In the genomic region with DNA sequence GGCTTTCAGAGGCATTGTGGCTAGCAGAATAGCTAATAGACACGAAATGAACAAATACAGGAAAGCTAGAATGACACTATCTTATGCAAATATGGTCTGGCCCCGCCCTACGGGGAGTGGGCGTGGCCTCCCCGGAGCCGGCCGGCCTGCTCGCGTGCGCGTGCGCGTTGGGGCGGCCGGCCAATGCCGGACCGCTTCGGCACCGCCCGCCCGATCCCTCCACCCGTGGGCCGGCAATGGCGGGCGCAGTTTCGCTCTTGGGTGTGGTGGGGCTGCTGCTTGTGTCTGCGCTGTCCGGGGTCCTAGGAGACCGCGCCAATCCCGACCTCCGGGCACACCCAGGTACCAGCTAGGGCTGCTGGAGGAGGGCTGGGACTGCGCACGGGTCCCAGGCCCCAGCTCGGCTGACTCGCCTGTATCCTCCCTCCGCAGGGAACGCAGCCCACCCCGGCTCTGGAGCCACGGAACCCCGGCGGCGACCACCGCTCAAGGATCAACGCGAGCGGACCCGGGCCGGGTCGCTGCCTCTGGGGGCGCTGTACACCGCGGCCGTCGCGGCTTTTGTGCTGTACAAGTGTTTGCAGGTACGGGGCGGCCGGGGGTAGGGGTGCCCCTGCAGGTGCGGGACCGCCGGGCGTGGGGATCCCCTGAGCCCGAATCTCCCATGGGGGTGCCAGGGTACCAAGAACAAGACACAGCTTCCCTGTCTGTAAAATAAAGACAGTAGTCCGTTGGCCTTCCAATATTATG, we compare ENCODE assay signal across 1 cellular context.
A peak's percentile ranks its signal among the peaks of the same experiment; 100 is the strongest.
TF ChIP-seq lines count a peak whose summit lies in the region.

A gene with protein sequence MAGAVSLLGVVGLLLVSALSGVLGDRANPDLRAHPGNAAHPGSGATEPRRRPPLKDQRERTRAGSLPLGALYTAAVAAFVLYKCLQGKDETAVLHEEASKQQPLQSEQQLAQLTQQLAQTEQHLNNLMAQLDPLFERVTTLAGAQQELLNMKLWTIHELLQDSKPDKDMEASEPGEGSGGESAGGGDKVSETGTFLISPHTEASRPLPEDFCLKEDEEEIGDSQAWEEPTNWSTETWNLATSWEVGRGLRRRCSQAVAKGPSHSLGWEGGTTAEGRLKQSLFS (plus strand): TSS at position 149 of the 750 bp plus-strand sequence. CDS start 88 bp downstream, at position 237.

TF ChIP-seq in HEK293, 187 proteins besides CTCF, POLR2A, EP300 and RAD21 (continued from another document):
- TF ChIP-seq EGR2 (tag by site-specific recombination; IDR thresholded peaks at IDR 0.05; ENCODE audit: low read depth) (no peak), KLF16 (tag by site-specific recombination; IDR thresholded peaks at IDR 0.05) (no peak; the same call in 1 of the 2 replicates), ZBTB21 (tag by site-specific recombination; IDR thresholded peaks at IDR 0.05) (no peak), ZBTB8A (tag by site-specific recombination; IDR thresholded peaks at IDR 0.05) (peak; percentile 60), ZNF266 (tag by site-specific recombination; IDR thresholded peaks at IDR 0.05; ENCODE audit: low read depth) (no peak), ZNF843 (tag by site-specific recombination; IDR thresholded peaks at IDR 0.05) (no peak), ZSCAN23 (tag by site-specific recombination; IDR thresholded peaks at IDR 0.05) (no peak), ZNF324 (tag by site-specific recombination; IDR thresholded peaks at IDR 0.05) (no peak), ZNF521 (tag by site-specific recombination; IDR thresholded peaks at IDR 0.05) (no peak), RBAK (tag by site-specific recombination; IDR thresholded peaks at IDR 0.05) (no peak), ZNF302 (tag by site-specific recombination; IDR thresholded peaks at IDR 0.05; ENCODE audit: low read depth) (no peak), ZNF571 (tag by site-specific recombination; IDR thresholded peaks at IDR 0.05) (no peak), KLF1 (tag by site-specific recombination; IDR thresholded peaks at IDR 0.05) (no peak), ZNF596 (tag by site-specific recombination; IDR thresholded peaks at IDR 0.05) (no peak), ZNF621 (tag by site-specific recombination; IDR thresholded peaks at IDR 0.05) (no peak), SP3 (tag by site-specific recombination; IDR thresholded peaks at IDR 0.05) (no peak), ZNF514 (tag by site-specific recombination; IDR thresholded peaks at IDR 0.05) (no peak), SETDB1 (IDR thresholded peaks at IDR 0.05; ENCODE audit: insufficient read length, low read length) (no peak), ZNF121 (tag by site-specific recombination; IDR thresholded peaks at IDR 0.05) (0 out of 2 replicates have a peak, but pooled peaks have one; percentile 23), ZNF776 (tag by site-specific recombination; IDR thresholded peaks at IDR 0.05; ENCODE audit: borderline replicate concordance) (no peak), ZBTB17 (tag by site-specific recombination; IDR thresholded peaks at IDR 0.05) (no peak), ZNF394 (tag by site-specific recombination; IDR thresholded peaks at IDR 0.05; ENCODE audit: borderline replicate concordance) (no peak; the same call in 1 of the 2 replicates), ZNF585B (tag by site-specific recombination; IDR thresholded peaks at IDR 0.05) (no peak), ZNF610 (tag by site-specific recombination; IDR thresholded peaks at IDR 0.05; ENCODE audit: borderline replicate concordance) (0 out of 2 replicates have a peak, but pooled peaks have one; percentile 38), ZNF138 (tag by site-specific recombination; IDR thresholded peaks at IDR 0.05; ENCODE audit: borderline replicate concordance) (no peak), HOXD13 (CRISPR knock-in tag; IDR thresholded peaks at IDR 0.05; ENCODE audit: borderline replicate concordance) (no peak), ZNF707 (tag by site-specific recombination; IDR thresholded peaks at IDR 0.05) (no peak), ZNF560 (tag by site-specific recombination; IDR thresholded peaks at IDR 0.05; ENCODE audit: borderline replicate concordance) (no peak), ZNF747 (tag by site-specific recombination; IDR thresholded peaks at IDR 0.05) (no peak), ZNF629 (tag by site-specific recombination; IDR thresholded peaks at IDR 0.05) (no peak)
- TF ChIP-seq, protein P1, sequence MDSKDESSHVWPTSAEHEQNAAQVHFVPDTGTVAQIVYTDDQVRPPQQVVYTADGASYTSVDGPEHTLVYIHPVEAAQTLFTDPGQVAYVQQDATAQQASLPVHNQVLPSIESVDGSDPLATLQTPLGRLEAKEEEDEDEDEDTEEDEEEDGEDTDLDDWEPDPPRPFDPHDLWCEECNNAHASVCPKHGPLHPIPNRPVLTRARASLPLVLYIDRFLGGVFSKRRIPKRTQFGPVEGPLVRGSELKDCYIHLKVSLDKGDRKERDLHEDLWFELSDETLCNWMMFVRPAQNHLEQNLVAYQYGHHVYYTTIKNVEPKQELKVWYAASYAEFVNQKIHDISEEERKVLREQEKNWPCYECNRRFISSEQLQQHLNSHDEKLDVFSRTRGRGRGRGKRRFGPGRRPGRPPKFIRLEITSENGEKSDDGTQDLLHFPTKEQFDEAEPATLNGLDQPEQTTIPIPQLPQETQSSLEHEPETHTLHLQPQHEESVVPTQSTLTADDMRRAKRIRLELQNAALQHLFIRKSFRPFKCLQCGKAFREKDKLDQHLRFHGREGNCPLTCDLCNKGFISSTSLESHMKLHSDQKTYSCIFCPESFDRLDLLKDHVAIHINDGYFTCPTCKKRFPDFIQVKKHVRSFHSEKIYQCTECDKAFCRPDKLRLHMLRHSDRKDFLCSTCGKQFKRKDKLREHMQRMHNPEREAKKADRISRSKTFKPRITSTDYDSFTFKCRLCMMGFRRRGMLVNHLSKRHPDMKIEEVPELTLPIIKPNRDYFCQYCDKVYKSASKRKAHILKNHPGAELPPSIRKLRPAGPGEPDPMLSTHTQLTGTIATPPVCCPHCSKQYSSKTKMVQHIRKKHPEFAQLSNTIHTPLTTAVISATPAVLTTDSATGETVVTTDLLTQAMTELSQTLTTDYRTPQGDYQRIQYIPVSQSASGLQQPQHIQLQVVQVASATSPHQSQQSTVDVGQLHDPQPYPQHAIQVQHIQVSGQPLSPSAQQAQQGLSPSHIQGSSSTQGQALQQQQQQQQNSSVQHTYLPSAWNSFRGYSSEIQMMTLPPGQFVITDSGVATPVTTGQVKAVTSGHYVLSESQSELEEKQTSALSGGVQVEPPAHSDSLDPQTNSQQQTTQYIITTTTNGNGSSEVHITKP (tag by site-specific recombination; IDR thresholded peaks at IDR 0.05) = peak; percentile 14; the same call in 1 of the 2 replicates
- TF ChIP-seq, protein P2, sequence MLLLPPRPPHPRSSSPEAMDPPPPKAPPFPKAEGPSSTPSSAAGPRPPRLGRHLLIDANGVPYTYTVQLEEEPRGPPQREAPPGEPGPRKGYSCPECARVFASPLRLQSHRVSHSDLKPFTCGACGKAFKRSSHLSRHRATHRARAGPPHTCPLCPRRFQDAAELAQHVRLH (tag by site-specific recombination; IDR thresholded peaks at IDR 0.05) = no peak
- TF ChIP-seq, protein P3, sequence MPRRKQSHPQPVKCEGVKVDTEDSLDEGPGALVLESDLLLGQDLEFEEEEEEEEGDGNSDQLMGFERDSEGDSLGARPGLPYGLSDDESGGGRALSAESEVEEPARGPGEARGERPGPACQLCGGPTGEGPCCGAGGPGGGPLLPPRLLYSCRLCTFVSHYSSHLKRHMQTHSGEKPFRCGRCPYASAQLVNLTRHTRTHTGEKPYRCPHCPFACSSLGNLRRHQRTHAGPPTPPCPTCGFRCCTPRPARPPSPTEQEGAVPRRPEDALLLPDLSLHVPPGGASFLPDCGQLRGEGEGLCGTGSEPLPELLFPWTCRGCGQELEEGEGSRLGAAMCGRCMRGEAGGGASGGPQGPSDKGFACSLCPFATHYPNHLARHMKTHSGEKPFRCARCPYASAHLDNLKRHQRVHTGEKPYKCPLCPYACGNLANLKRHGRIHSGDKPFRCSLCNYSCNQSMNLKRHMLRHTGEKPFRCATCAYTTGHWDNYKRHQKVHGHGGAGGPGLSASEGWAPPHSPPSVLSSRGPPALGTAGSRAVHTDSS (tag by site-specific recombination; IDR thresholded peaks at IDR 0.05) = no peak
- TF ChIP-seq, protein P4, sequence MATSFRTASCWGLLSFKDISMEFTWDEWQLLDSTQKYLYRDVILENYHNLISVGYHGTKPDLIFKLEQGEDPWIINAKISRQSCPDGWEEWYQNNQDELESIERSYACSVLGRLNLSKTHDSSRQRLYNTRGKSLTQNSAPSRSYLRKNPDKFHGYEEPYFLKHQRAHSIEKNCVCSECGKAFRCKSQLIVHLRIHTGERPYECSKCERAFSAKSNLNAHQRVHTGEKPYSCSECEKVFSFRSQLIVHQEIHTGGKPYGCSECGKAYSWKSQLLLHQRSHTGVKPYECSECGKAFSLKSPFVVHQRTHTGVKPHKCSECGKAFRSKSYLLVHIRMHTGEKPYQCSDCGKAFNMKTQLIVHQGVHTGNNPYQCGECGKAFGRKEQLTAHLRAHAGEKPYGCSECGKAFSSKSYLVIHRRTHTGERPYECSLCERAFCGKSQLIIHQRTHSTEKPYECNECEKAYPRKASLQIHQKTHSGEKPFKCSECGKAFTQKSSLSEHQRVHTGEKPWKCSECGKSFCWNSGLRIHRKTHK (tag by site-specific recombination; IDR thresholded peaks at IDR 0.05) = no peak
